8 cellular contexts compared by ENCODE assay signal in genomic region chr9:128026255-128027165, GRCh38. TPM values are rescaled to one million over a fixed set of nuclear protein-coding genes. Genes with fewer than 3 reads are reported as not detected.
DNase-seq lines count a peak whose midpoint lies in the region; ATAC-seq and TF ChIP-seq lines count a peak whose summit lies in the region.

No MANE protein-coding gene starts in this region.

- H3K36me3 ChIP-seq in adrenal gland (replicated peaks in 1 of 2): no peaks in the 10 kb centered on the region
- no peaks in the 10 kb centered on the region for H3K36me3 ChIP-seq in smooth muscle cell (ENCODE audit: low read depth)

- H3K4me1 ChIP-seq in adrenal gland (replicated peaks in 1 of 2): peaks cover 0 to 16% of the 10 kb centered on the region in 2 donors
- H3K4me1 ChIP-seq in smooth muscle cell (ENCODE audit: low read depth): no peaks in the 10 kb centered on the region

- 60 to 78% (median 73%) methylated on average over 13 to 19 of the region's 19 CpGs for WGBS in adrenal gland, 4 donors
- WGBS in smooth muscle cell (ENCODE audit: low lambda C conversion rate): 83% methylated on average over 19 of the region's 19 CpGs

- H3K27me3 ChIP-seq in adrenal gland (no peaks in the 10 kb centered on the region), smooth muscle cell (ENCODE audit: low read depth) (no peaks in the 10 kb centered on the region)

- H3K9me3 ChIP-seq in T-helper 17 cell (ENCODE audit: control insufficient read depth, low read length, poor library complexity, severe bottlenecking): no peaks in the 10 kb centered on the region
- no peaks in the 10 kb centered on the region for H3K9me3 ChIP-seq in adrenal gland (replicated peaks in 1 of 3)
- H3K9me3 ChIP-seq in smooth muscle cell (replicated peaks; ENCODE audit: low read depth): no peaks in the 10 kb centered on the region

- H3F3A ChIP-seq in smooth muscle cell (ENCODE audit: low read depth): no peaks in the 10 kb centered on the region

- H3K9ac ChIP-seq in smooth muscle cell (ENCODE audit: low read depth): no peak overlapping the region

- peaks cover 59% of the 10 kb centered on the region for H3K4me1 Mint-ChIP-seq in T-helper 17 cell

- no peak for TF ChIP-seq CTCF in adrenal gland (IDR thresholded peaks at IDR 0.05)
- no peak for TF ChIP-seq CTCF in smooth muscle cell (IDR thresholded peaks at IDR 0.05; ENCODE audit: borderline replicate concordance, insufficient read depth, poor library complexity, severe bottlenecking)

- no peaks in the 10 kb centered on the region for H3K79me2 ChIP-seq in smooth muscle cell (ENCODE audit: low read depth)

- intact Hi-C loops in adrenal gland (cut with DNase I): no loop called here

- peak in 2 of 3 experiments; percentile 9 to 13 for DNase-seq in NCI-H1417 (lab: John Stamatoyannopoulos, UW)
- DNase-seq in NCI-H1417 treated with DMSO at 0.1 percent for 48 hours (lab: John Stamatoyannopoulos, UW): no peak
- DNase-seq in T-helper 17 cell: peak; percentile 60 to 77 (median 72)
- DNase-seq in adrenal gland: no peak
- no peak for DNase-seq in smooth muscle cell (lab: John Stamatoyannopoulos, UW; ENCODE audit: unreplicated experiment)
- DNase-seq in Ammon's horn (ENCODE audit: low spot score): no peak
- DNase-seq in epidermal melanocyte (ENCODE audit: insufficient read length, low spot score): no peak

- H3K4me3 Mint-ChIP-seq in T-helper 17 cell: peak overlapping the region; percentile 85

- H3K36me3 Mint-ChIP-seq in T-helper 17 cell (ENCODE audit: low read depth): peaks cover 2% of the 10 kb centered on the region

- no peak for TF ChIP-seq POLR2A in adrenal gland (IDR thresholded peaks at IDR 0.05)

- no peaks in the 10 kb centered on the region for H4K20me1 ChIP-seq in smooth muscle cell (ENCODE audit: low read depth)

- no peak overlapping the region for H3K4me3 ChIP-seq in adrenal gland
- no peak overlapping the region for H3K4me3 ChIP-seq in smooth muscle cell

- H3K27ac ChIP-seq in adrenal gland (peak overlapping the region in 4 of 5 donors; percentile 0 to 72 (median 50)), smooth muscle cell (ENCODE audit: low read depth) (no peak overlapping the region)

- H3K27me3 Mint-ChIP-seq in T-helper 17 cell: no peaks in the 10 kb centered on the region

- no peak overlapping the region for H3K4me2 ChIP-seq in smooth muscle cell

- peak; percentile 78 for ATAC-seq in T-helper 17 cell
- ATAC-seq in GM21717 (IDR thresholded peaks at IDR 0.05; ENCODE audit: unreplicated experiment): no peak

- H2AFZ ChIP-seq in smooth muscle cell (ENCODE audit: low read depth): peak overlapping the region; percentile 15

- peak overlapping the region; percentile 99 for H3K27ac Mint-ChIP-seq in T-helper 17 cell

RNA-seq across cellular contexts. Expression of gene NAIF1, which starts 40.6 kb away (rescaled TPM):
- total RNA-seq in T-helper 17 cell (10 to 100 TPM; 11.6 to 15.2 TPM), adrenal gland (10 to 100 TPM in 6 of 8 donors, 1 to 10 TPM in 2; 8.0 to 20.7 (median 12.2) TPM), smooth muscle cell (3.8 and 5.2 TPM in 2 replicates)
- polyA plus RNA-seq in adrenal gland (10 to 100 TPM in 2 of 3 donors, 1 to 10 TPM in 1; 6.6 to 12.8 (median 10.8) TPM), smooth muscle cell (6.7 and 8.9 TPM in 2 replicates)

RNA-seq across cellular contexts. Expression of gene SLC25A25, which starts 41.5 kb away (rescaled TPM):
- total RNA-seq in T-helper 17 cell (10 to 100 TPM; 16.3 to 20.4 TPM), adrenal gland (10 to 100 TPM; 11.4 to 60.6 (median 25.5) TPM), smooth muscle cell (15.7 and 20.6 TPM in 2 replicates)
- polyA plus RNA-seq in adrenal gland (10 to 100 TPM; 13.6 to 14.1 (median 13.9) TPM), smooth muscle cell (19.9 and 20.5 TPM in 2 replicates)

RNA-seq across cellular contexts. Expression of gene EEIG1, which starts 45.7 kb away (rescaled TPM):
- 100 to 1,000 TPM; 254 to 268 TPM for total RNA-seq in T-helper 17 cell
- total RNA-seq in adrenal gland: 100 to 1,000 TPM in 2 of 8 donors, 10 to 100 TPM in 6; 35.6 to 179 (median 72.0) TPM
- 10 to 100 TPM; 24.5 to 49.5 (median 32.6) TPM for polyA plus RNA-seq in adrenal gland
- total RNA-seq in smooth muscle cell: 9.2 and 21.2 TPM in 2 replicates
- polyA plus RNA-seq in smooth muscle cell: 18.1 and 19.4 TPM in 2 replicates

Comparison
In these comparisons a context has a peak if more than half of its experiments do, and no peak if none do; other contexts are left out.
1. DNase-seq: peak in NCI-H1417 (2 of 3) and T-helper 17 cell (3 of 3); none in NCI-H1417 treated with DMSO at 0.1 percent for 48 hours (single experiment), adrenal gland (0 of 7), smooth muscle cell (single experiment), Ammon's horn (single experiment) and epidermal melanocyte (single experiment).